In the genomic region with DNA sequence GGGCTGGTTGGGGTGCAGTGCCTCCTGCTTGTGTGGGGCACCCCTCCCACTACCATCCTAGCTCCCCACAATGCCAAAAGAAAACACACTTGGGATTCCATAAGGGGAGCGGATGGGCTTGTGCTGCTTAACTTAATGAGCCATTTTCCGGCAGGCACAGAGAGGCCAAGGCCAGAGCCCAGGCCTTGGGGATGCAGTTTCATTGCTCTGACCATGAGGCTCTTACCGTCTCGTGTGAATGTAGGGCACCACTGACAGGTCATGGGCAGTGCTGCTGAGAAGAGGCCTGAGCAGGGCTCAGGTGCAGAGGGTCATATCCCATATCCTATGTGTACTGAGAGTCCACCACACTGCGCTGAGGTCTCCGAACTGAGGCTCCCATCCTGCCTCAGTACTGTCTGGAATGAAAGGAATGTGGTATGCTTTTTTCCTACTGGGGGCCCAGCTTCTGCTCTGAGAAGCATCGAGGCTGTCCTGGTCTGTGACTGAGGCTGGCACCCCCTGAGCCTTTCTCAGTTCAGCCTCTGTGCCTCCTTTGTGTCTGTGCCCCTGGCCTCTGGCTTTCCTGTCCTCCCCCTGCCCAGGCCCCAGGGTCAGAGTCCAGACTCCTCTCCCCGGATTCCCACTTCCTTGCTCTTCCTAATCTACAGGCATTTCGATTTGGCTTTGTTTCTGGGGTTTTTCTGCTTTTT, we compare ENCODE assay signal across 1 cellular context.
TF ChIP-seq lines count a peak whose summit lies in the region.

No MANE protein-coding gene starts in this region.

TF ChIP-seq in HepG2, 621 proteins besides CTCF, POLR2A, EP300 and RAD21 (continued from another document and continues in another):
- TF ChIP-seq, protein P1, sequence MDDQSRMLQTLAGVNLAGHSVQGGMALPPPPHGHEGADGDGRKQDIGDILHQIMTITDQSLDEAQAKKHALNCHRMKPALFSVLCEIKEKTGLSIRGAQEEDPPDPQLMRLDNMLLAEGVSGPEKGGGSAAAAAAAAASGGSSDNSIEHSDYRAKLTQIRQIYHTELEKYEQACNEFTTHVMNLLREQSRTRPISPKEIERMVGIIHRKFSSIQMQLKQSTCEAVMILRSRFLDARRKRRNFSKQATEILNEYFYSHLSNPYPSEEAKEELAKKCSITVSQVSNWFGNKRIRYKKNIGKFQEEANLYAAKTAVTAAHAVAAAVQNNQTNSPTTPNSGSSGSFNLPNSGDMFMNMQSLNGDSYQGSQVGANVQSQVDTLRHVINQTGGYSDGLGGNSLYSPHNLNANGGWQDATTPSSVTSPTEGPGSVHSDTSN (CRISPR knock-in tag; IDR thresholded peaks at IDR 0.05; ENCODE audit: borderline replicate concordance) = no peak
- TF ChIP-seq SNAPC2 (CRISPR knock-in tag; IDR thresholded peaks at IDR 0.05) (no peak), HNRNPUL1 (IDR thresholded peaks at IDR 0.05; ENCODE audit: low read depth, low read length) (no peak), ZNF567 (CRISPR knock-in tag; IDR thresholded peaks at IDR 0.05; ENCODE audit: borderline replicate concordance) (no peak), ZNF501 (CRISPR knock-in tag; IDR thresholded peaks at IDR 0.05) (peak; percentile 67), ZNF296 (CRISPR knock-in tag; conservative IDR thresholded peaks at IDR 0.05) (no peak), GPN1 (CRISPR knock-in tag; IDR thresholded peaks at IDR 0.05; ENCODE audit: borderline replicate concordance) (no peak), PAX8 (CRISPR knock-in tag; IDR thresholded peaks at IDR 0.05; ENCODE audit: borderline replicate concordance) (no peak), ZNF510 (CRISPR knock-in tag; IDR thresholded peaks at IDR 0.05; ENCODE audit: low read depth) (no peak), MEIS2 (CRISPR knock-in tag; IDR thresholded peaks at IDR 0.05) (peak; percentile 48; the same call in 1 of the 2 replicates), MEF2D (CRISPR knock-in tag; IDR thresholded peaks at IDR 0.05) (peak; percentile 41; the same call in 1 of the 2 replicates), NPAS2 (CRISPR knock-in tag; IDR thresholded peaks at IDR 0.05; ENCODE audit: borderline replicate concordance) (no peak), AGO1 (IDR thresholded peaks at IDR 0.05; ENCODE audit: low read depth, low read length, poor library complexity, severe bottlenecking) (no peak), ZKSCAN5 (CRISPR knock-in tag; IDR thresholded peaks at IDR 0.05) (no peak), ZNF607 (CRISPR knock-in tag; IDR thresholded peaks at IDR 0.05; ENCODE audit: borderline replicate concordance) (no peak), ZBTB7A (CRISPR knock-in tag; IDR thresholded peaks at IDR 0.05) (peak; percentile 58; the same call in 1 of the 2 replicates), EED (CRISPR knock-in tag; IDR thresholded peaks at IDR 0.05) (peak; percentile 63; the same call in 1 of the 2 replicates), ZNF367 (CRISPR knock-in tag; IDR thresholded peaks at IDR 0.05; ENCODE audit: borderline replicate concordance) (no peak), RARA (CRISPR knock-in tag; IDR thresholded peaks at IDR 0.05) (peak; percentile 57; the same call in 1 of the 2 replicates), SPEN (CRISPR knock-in tag; IDR thresholded peaks at IDR 0.05; ENCODE audit: low read depth) (peak; percentile 77), ZNF772 (CRISPR knock-in tag; IDR thresholded peaks at IDR 0.05) (no peak), FOSL1 (CRISPR knock-in tag; IDR thresholded peaks at IDR 0.05; ENCODE audit: borderline replicate concordance) (no peak), HDAC2 (CRISPR knock-in tag; IDR thresholded peaks at IDR 0.05) (peak; percentile 83), STAT5B (CRISPR knock-in tag; IDR thresholded peaks at IDR 0.05) (no peak), PHF20 (CRISPR knock-in tag; IDR thresholded peaks at IDR 0.05) (no peak)
- TF ChIP-seq, protein P2, sequence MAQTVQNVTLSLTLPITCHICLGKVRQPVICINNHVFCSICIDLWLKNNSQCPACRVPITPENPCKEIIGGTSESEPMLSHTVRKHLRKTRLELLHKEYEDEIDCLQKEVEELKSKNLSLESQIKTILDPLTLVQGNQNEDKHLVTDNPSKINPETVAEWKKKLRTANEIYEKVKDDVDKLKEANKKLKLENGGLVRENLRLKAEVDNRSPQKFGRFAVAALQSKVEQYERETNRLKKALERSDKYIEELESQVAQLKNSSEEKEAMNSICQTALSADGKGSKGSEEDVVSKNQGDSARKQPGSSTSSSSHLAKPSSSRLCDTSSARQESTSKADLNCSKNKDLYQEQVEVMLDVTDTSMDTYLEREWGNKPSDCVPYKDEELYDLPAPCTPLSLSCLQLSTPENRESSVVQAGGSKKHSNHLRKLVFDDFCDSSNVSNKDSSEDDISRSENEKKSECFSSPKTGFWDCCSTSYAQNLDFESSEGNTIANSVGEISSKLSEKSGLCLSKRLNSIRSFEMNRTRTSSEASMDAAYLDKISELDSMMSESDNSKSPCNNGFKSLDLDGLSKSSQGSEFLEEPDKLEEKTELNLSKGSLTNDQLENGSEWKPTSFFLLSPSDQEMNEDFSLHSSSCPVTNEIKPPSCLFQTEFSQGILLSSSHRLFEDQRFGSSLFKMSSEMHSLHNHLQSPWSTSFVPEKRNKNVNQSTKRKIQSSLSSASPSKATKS (CRISPR knock-in tag; IDR thresholded peaks at IDR 0.05) = 0 out of 2 replicates have a peak, but pooled peaks have one; percentile 48
- TF ChIP-seq, protein P3, sequence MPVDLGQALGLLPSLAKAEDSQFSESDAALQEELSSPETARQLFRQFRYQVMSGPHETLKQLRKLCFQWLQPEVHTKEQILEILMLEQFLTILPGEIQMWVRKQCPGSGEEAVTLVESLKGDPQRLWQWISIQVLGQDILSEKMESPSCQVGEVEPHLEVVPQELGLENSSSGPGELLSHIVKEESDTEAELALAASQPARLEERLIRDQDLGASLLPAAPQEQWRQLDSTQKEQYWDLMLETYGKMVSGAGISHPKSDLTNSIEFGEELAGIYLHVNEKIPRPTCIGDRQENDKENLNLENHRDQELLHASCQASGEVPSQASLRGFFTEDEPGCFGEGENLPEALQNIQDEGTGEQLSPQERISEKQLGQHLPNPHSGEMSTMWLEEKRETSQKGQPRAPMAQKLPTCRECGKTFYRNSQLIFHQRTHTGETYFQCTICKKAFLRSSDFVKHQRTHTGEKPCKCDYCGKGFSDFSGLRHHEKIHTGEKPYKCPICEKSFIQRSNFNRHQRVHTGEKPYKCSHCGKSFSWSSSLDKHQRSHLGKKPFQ (CRISPR knock-in tag; IDR thresholded peaks at IDR 0.05; ENCODE audit: insufficient replicate concordance) = no peak
- TF ChIP-seq, protein P4, sequence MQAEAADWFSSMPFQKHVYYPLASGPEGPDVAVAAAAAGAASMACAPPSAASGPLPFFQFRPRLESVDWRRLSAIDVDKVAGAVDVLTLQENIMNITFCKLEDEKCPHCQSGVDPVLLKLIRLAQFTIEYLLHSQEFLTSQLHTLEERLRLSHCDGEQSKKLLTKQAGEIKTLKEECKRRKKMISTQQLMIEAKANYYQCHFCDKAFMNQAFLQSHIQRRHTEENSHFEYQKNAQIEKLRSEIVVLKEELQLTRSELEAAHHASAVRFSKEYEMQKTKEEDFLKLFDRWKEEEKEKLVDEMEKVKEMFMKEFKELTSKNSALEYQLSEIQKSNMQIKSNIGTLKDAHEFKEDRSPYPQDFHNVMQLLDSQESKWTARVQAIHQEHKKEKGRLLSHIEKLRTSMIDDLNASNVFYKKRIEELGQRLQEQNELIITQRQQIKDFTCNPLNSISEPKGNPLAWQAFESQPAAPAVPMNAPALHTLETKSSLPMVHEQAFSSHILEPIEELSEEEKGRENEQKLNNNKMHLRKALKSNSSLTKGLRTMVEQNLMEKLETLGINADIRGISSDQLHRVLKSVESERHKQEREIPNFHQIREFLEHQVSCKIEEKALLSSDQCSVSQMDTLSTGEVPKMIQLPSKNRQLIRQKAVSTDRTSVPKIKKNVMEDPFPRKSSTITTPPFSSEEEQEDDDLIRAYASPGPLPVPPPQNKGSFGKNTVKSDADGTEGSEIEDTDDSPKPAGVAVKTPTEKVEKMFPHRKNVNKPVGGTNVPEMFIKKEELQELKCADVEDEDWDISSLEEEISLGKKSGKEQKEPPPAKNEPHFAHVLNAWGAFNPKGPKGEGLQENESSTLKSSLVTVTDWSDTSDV (CRISPR knock-in tag; IDR thresholded peaks at IDR 0.05) = no peak
- TF ChIP-seq, protein P5, sequence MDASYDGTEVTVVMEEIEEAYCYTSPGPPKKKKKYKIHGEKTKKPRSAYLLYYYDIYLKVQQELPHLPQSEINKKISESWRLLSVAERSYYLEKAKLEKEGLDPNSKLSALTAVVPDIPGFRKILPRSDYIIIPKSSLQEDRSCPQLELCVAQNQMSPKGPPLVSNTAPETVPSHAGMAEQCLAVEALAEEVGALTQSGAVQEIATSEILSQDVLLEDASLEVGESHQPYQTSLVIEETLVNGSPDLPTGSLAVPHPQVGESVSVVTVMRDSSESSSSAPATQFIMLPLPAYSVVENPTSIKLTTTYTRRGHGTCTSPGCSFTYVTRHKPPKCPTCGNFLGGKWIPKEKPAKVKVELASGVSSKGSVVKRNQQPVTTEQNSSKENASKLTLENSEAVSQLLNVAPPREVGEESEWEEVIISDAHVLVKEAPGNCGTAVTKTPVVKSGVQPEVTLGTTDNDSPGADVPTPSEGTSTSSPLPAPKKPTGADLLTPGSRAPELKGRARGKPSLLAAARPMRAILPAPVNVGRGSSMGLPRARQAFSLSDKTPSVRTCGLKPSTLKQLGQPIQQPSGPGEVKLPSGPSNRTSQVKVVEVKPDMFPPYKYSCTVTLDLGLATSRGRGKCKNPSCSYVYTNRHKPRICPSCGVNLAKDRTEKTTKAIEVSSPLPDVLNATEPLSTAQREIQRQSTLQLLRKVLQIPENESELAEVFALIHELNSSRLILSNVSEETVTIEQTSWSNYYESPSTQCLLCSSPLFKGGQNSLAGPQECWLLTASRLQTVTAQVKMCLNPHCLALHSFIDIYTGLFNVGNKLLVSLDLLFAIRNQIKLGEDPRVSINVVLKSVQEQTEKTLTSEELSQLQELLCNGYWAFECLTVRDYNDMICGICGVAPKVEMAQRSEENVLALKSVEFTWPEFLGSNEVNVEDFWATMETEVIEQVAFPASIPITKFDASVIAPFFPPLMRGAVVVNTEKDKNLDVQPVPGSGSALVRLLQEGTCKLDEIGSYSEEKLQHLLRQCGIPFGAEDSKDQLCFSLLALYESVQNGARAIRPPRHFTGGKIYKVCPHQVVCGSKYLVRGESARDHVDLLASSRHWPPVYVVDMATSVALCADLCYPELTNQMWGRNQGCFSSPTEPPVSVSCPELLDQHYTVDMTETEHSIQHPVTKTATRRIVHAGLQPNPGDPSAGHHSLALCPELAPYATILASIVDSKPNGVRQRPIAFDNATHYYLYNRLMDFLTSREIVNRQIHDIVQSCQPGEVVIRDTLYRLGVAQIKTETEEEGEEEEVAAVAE (CRISPR knock-in tag; IDR thresholded peaks at IDR 0.05; ENCODE audit: borderline replicate concordance) = no peak
- TF ChIP-seq, protein P6, sequence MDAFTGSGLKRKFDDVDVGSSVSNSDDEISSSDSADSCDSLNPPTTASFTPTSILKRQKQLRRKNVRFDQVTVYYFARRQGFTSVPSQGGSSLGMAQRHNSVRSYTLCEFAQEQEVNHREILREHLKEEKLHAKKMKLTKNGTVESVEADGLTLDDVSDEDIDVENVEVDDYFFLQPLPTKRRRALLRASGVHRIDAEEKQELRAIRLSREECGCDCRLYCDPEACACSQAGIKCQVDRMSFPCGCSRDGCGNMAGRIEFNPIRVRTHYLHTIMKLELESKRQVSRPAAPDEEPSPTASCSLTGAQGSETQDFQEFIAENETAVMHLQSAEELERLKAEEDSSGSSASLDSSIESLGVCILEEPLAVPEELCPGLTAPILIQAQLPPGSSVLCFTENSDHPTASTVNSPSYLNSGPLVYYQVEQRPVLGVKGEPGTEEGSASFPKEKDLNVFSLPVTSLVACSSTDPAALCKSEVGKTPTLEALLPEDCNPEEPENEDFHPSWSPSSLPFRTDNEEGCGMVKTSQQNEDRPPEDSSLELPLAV (CRISPR knock-in tag; conservative IDR thresholded peaks at IDR 0.05; ENCODE audit: low read depth) = no peak
- TF ChIP-seq, protein P7, sequence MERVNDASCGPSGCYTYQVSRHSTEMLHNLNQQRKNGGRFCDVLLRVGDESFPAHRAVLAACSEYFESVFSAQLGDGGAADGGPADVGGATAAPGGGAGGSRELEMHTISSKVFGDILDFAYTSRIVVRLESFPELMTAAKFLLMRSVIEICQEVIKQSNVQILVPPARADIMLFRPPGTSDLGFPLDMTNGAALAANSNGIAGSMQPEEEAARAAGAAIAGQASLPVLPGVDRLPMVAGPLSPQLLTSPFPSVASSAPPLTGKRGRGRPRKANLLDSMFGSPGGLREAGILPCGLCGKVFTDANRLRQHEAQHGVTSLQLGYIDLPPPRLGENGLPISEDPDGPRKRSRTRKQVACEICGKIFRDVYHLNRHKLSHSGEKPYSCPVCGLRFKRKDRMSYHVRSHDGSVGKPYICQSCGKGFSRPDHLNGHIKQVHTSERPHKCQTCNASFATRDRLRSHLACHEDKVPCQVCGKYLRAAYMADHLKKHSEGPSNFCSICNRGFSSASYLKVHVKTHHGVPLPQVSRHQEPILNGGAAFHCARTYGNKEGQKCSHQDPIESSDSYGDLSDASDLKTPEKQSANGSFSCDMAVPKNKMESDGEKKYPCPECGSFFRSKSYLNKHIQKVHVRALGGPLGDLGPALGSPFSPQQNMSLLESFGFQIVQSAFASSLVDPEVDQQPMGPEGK (CRISPR knock-in tag; IDR thresholded peaks at IDR 0.05) = peak; percentile 96
- TF ChIP-seq, protein P8, sequence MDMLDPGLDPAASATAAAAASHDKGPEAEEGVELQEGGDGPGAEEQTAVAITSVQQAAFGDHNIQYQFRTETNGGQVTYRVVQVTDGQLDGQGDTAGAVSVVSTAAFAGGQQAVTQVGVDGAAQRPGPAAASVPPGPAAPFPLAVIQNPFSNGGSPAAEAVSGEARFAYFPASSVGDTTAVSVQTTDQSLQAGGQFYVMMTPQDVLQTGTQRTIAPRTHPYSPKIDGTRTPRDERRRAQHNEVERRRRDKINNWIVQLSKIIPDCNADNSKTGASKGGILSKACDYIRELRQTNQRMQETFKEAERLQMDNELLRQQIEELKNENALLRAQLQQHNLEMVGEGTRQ (IDR thresholded peaks at IDR 0.05; ENCODE audit: low read depth, low read length) = no peak
- TF ChIP-seq, protein P8 (CRISPR knock-in tag; IDR thresholded peaks at IDR 0.05; ENCODE audit: borderline replicate concordance) = no peak
- TF ChIP-seq, protein P9, sequence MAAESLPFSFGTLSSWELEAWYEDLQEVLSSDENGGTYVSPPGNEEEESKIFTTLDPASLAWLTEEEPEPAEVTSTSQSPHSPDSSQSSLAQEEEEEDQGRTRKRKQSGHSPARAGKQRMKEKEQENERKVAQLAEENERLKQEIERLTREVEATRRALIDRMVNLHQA (CRISPR knock-in tag; IDR thresholded peaks at IDR 0.05) = no peak
- TF ChIP-seq, protein P10, sequence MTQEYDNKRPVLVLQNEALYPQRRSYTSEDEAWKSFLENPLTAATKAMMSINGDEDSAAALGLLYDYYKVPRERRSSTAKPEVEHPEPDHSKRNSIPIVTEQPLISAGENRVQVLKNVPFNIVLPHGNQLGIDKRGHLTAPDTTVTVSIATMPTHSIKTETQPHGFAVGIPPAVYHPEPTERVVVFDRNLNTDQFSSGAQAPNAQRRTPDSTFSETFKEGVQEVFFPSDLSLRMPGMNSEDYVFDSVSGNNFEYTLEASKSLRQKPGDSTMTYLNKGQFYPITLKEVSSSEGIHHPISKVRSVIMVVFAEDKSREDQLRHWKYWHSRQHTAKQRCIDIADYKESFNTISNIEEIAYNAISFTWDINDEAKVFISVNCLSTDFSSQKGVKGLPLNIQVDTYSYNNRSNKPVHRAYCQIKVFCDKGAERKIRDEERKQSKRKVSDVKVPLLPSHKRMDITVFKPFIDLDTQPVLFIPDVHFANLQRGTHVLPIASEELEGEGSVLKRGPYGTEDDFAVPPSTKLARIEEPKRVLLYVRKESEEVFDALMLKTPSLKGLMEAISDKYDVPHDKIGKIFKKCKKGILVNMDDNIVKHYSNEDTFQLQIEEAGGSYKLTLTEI (CRISPR knock-in tag; conservative IDR thresholded peaks at IDR 0.05) = no peak
